32 cellular contexts compared by ENCODE assay signal in genomic region chr2:106034325-106034724, GRCh38.
"Had no signal": no experiment of that assay in that cellular context is flagged by ENCODE, and none has a peak within 500 bp of the region (broad histone marks: within the 10 kb centered on the region; RNA-seq: fewer than 3 reads in every experiment).

No MANE protein-coding gene starts in this region.

- ATAC-seq: activated CD8-positive, alpha-beta memory T cell treated with anti-CD3 and anti-CD28 coated beads, Interleukin-2, amount 10 ng/mL, durations not matched to agents 7 days and 5 days; activated naive CD8-positive, alpha-beta T cell treated with anti-CD3 and anti-CD28 coated beads, Interleukin-2, amount 50 U/mL, for 24 hours had no signal

- H3K9me3 ChIP-seq: MG63, Peyer's patch had no signal

- DNase-seq: activated CD4-positive, alpha-beta memory T cell treated with anti-CD3 and anti-CD28 coated beads, Interleukin-2, amount 10 ng/mL, durations not matched to agents 7 days and 5 days; activated CD4-positive, alpha-beta T cell treated with anti-CD3 and anti-CD28 coated beads for 1 hour; activated CD4-positive, alpha-beta T cell treated with anti-CD3 and anti-CD28 coated beads for 48 hours; activated CD4-positive, CD25-positive, alpha-beta regulatory T cell; activated CD8-positive, alpha-beta memory T cell treated with anti-CD3 and anti-CD28 coated beads for 24 hours; activated CD8-positive, alpha-beta memory T cell treated with anti-CD3 and anti-CD28 coated beads, Interleukin-2, amount 10 ng/mL, durations not matched to agents 7 days and 5 days; activated CD8-positive, alpha-beta memory T cell treated with anti-CD3 and anti-CD28 coated beads, Interleukin-2, amount 50 U/mL, for 48 hours; activated effector memory CD4-positive, alpha-beta T cell treated with Interleukin-2 at 50 U/mL for 16 hours; activated naive CD4-positive, alpha-beta T cell treated with anti-CD3 and anti-CD28 coated beads, Interleukin-2, amount 10 ng/mL, durations not matched to agents 7 days and 5 days; activated naive CD8-positive, alpha-beta T cell treated with anti-CD3 and anti-CD28 coated beads, Interleukin-2, amount 50 U/mL, for 24 hours; activated T-cell treated with anti-CD3 and anti-CD28 coated beads, Interleukin-2, amount 50 U/mL, for 48 hours; anterior cingulate cortex; caudate nucleus; cerebellar nuclear complex; Kasumi-1; MG63; NCI-H1048; NCI-H1105 treated with DMSO at 0.1 percent for 48 hours; NCI-H1436; NCI-H1694; NCI-H1930; NCI-H2107; NCI-H2171; NCI-H446 treated with DMSO at 0.1 percent for 48 hours; NCI-H524; Peyer's patch; Right ventricle myocardium superior; SW 1271; T-helper 1 cell; T-helper 2 cell; T-helper 9 cell had no signal

- H3K27me3 ChIP-seq: MG63, Peyer's patch had no signal

- H3K36me3 ChIP-seq: MG63, Peyer's patch had no signal

- H3K4me3 ChIP-seq: MG63, Peyer's patch had no signal

- H3K27ac ChIP-seq: Peyer's patch, VCaP had no signal
